In genomic region chr11:3865388-3866193, GRCh38 we compare ENCODE assay signal across 8 cellular contexts. TPM values are rescaled to one million over a fixed set of nuclear protein-coding genes. Genes with fewer than 3 reads are reported as not detected.
A peak's percentile ranks its signal among the peaks of the same experiment; 100 is the strongest.
DNase-seq lines count a peak whose midpoint lies in the region; ATAC-seq and TF ChIP-seq lines count a peak whose summit lies in the region.

No MANE protein-coding gene starts in this region.

- no peaks in the 10 kb centered on the region for H3K27me3 ChIP-seq in Loucy (ENCODE audit: insufficient read depth, low read length, poor library complexity, severe bottlenecking)
- no peaks in the 10 kb centered on the region for H3K27me3 ChIP-seq in neural progenitor cell
- no peaks in the 10 kb centered on the region for H3K27me3 ChIP-seq in MG63

- H3K4me2 ChIP-seq in Loucy (ENCODE audit: low read depth, low read length, poor library complexity, severe bottlenecking), result peak overlapping the region; percentile 66
- H3K4me2 ChIP-seq in neural progenitor cell, result no peak overlapping the region

- peaks cover 100% of the 10 kb centered on the region for H3K79me2 ChIP-seq in Loucy (ENCODE audit: insufficient read depth, low read length)
- H3K79me2 ChIP-seq in neural progenitor cell (ENCODE audit: low read depth), result no peaks in the 10 kb centered on the region

- ATAC-seq in HG02973 (IDR thresholded peaks at IDR 0.05; ENCODE audit: unreplicated experiment), result no peak

- H3K9ac ChIP-seq in Loucy (ENCODE audit: low read depth, low read length, poor library complexity, severe bottlenecking) (peak overlapping the region; percentile 44), neural progenitor cell (no peak overlapping the region)

- H3K9me3 ChIP-seq in Loucy (ENCODE audit: insufficient read depth, low read depth, low read length), result no peaks in the 10 kb centered on the region
- H3K9me3 ChIP-seq in neural progenitor cell (ENCODE audit: low read depth), result no peaks in the 10 kb centered on the region
- no peaks in the 10 kb centered on the region for H3K9me3 ChIP-seq in MG63

- H3K36me3 Mint-ChIP-seq in chondrocyte (ENCODE audit: low read depth) (no peaks in the 10 kb centered on the region), neural progenitor cell (no peaks in the 10 kb centered on the region)

- H3F3A ChIP-seq in Loucy (ENCODE audit: low read depth) (peaks cover 7% of the 10 kb centered on the region; the same call in 1 of the 2 replicates), neural progenitor cell (ENCODE audit: low read depth) (no peaks in the 10 kb centered on the region)

- H3K4me1 Mint-ChIP-seq in chondrocyte (ENCODE audit: low read depth) (peaks cover 31% of the 10 kb centered on the region), neural progenitor cell (peaks cover 31% of the 10 kb centered on the region)

- H3K4me3 ChIP-seq in Loucy (ENCODE audit: low read length, poor library complexity, severe bottlenecking) (peak overlapping the region; percentile 43), neural progenitor cell (no peak overlapping the region), MG63 (no peak overlapping the region)

- peak; percentile 24 for DNase-seq in GM04504 (ENCODE audit: low read depth)
- DNase-seq in chondrocyte (ENCODE audit: low spot score), result no peak
- no peak for DNase-seq in neural progenitor cell (ENCODE audit: low spot score)
- no peak for DNase-seq in MG63
- no peak for DNase-seq in occipital lobe (lab: John Stamatoyannopoulos, UW)
- no peak for DNase-seq in NCI-H2171 (lab: John Stamatoyannopoulos, UW)

- no peaks in the 10 kb centered on the region for H3K9me2 ChIP-seq in Loucy (replicated peaks; ENCODE audit: low read depth, low read length)

- H3K4me1 ChIP-seq in Loucy (ENCODE audit: insufficient read depth, low read length, poor library complexity, severe bottlenecking) (peaks cover 83% of the 10 kb centered on the region), neural progenitor cell (peaks cover 13% of the 10 kb centered on the region)

- peaks cover 28% of the 10 kb centered on the region for H4K20me1 ChIP-seq in Loucy (ENCODE audit: insufficient read depth, low read length, poor library complexity, severe bottlenecking)
- no peaks in the 10 kb centered on the region for H4K20me1 ChIP-seq in neural progenitor cell (ENCODE audit: low read depth)

- H3K27me3 Mint-ChIP-seq in chondrocyte (ENCODE audit: low read depth), result no peaks in the 10 kb centered on the region
- H3K27me3 Mint-ChIP-seq in neural progenitor cell (ENCODE audit: insufficient read depth, low read depth), result no peaks in the 10 kb centered on the region

- H3K27ac Mint-ChIP-seq in chondrocyte (ENCODE audit: unreplicated experiment) (peak overlapping the region; percentile 81), neural progenitor cell (peak overlapping the region; percentile 84)

- H3K36me3 ChIP-seq in Loucy (ENCODE audit: insufficient read depth, low read length) (no peaks in the 10 kb centered on the region), neural progenitor cell (no peaks in the 10 kb centered on the region), MG63 (no peaks in the 10 kb centered on the region)

- H2AFZ ChIP-seq in Loucy (ENCODE audit: low read length) (no peak overlapping the region), neural progenitor cell (replicated peaks) (no peak overlapping the region)

- H3K4me3 Mint-ChIP-seq in chondrocyte (ENCODE audit: unreplicated experiment) (peak overlapping the region; percentile 17), neural progenitor cell (peak overlapping the region; percentile 30)

- TF ChIP-seq CTCF in Loucy (conservative IDR thresholded peaks at IDR 0.05; ENCODE audit: low read length), result no peak
- TF ChIP-seq CTCF in chondrocyte (IDR thresholded peaks at IDR 0.05), result no peak
- no peak for TF ChIP-seq CTCF in neural progenitor cell (IDR thresholded peaks at IDR 0.05)

- no peak overlapping the region for H3K27ac ChIP-seq in neural progenitor cell

- no peaks in the 10 kb centered on the region for H3K9me3 Mint-ChIP-seq in chondrocyte (ENCODE audit: low read depth)
- peaks cover 3% of the 10 kb centered on the region for H3K9me3 Mint-ChIP-seq in neural progenitor cell

RNA-seq across cellular contexts. Expression of gene STIM1, which starts 10.1 kb away (rescaled TPM):
- total RNA-seq in chondrocyte (38.5 to 50.7 TPM (median 46.7 TPM) in 3 replicates), neural progenitor cell (ENCODE audit: low replicate concordance) (17.3 and 18.9 TPM in 2 replicates), occipital lobe (12.3 TPM)
- total RNA-seq in MG63 (2014; rRNA removed; shearing (Covaris generic); ENCODE audit: low replicate concordance), result 13.4 and 16.5 TPM in 2 replicates

RNA-seq across cellular contexts. Expression of gene RHOG, which starts 24.8 kb away (rescaled TPM):
- 36.8 to 44.8 TPM (median 38.9 TPM) in 3 replicates for total RNA-seq in chondrocyte
- total RNA-seq in neural progenitor cell (ENCODE audit: low replicate concordance), result 5.9 and 19.9 TPM in 2 replicates
- 13.0 and 23.7 TPM in 2 replicates for total RNA-seq in MG63 (2014; rRNA removed; shearing (Covaris generic); ENCODE audit: low replicate concordance)
- 2.0 TPM for total RNA-seq in occipital lobe

RNA-seq across cellular contexts. Expression of gene PGAP2, which starts 57.2 kb away (rescaled TPM):
- total RNA-seq in chondrocyte (12.7 to 15.8 TPM (median 14.4 TPM) in 3 replicates), neural progenitor cell (ENCODE audit: low replicate concordance) (10.0 and 37.4 TPM in 2 replicates), occipital lobe (9.4 TPM)
- 8.1 and 8.9 TPM in 2 replicates for total RNA-seq in MG63 (2014; rRNA removed; shearing (Covaris generic); ENCODE audit: low replicate concordance)
